ENCODE assay signal across 28 cellular contexts in genomic region chr19:18800079-18800478, GRCh38. TPM values are rescaled to one million over a fixed set of nuclear protein-coding genes. Genes with fewer than 3 reads are reported as not detected.
DNase-seq lines count a peak whose midpoint lies in the region; ATAC-seq, FAIRE-seq and TF ChIP-seq lines count a peak whose summit lies in the region.
"Had no signal": no experiment of that assay in that cellular context is flagged by ENCODE, and none has a peak within 500 bp of the region (broad histone marks: within the 10 kb centered on the region; RNA-seq: fewer than 3 reads in every experiment).

No MANE protein-coding gene starts in this region.

- no peaks in the 10 kb centered on the region for H4K20me1 ChIP-seq in HepG2 (ENCODE audit: insufficient read depth, low read length)
- H4K20me1 ChIP-seq in IMR-90 (ENCODE audit: insufficient read depth, low read length), result no peaks in the 10 kb centered on the region
- peaks cover 0 to 11% of the 10 kb centered on the region in 2 experiments for H4K20me1 ChIP-seq in H1 (replicated peaks in 1 of 2; ENCODE audit: control insufficient read depth in 1 of 2, insufficient read depth in 2 of 2, low read length in 2 of 2)

- no peaks in the 10 kb centered on the region for H3K79me1 ChIP-seq in IMR-90 (ENCODE audit: low read depth in 1 of 2, low read length in 2 of 2)
- no peaks in the 10 kb centered on the region for H3K79me1 ChIP-seq in H1 (ENCODE audit: low read depth, low read length)

- no peak overlapping the region for H3K9ac ChIP-seq in HepG2 (ENCODE audit: insufficient read depth, low read depth, low read length)
- H3K9ac ChIP-seq in IMR-90 (ENCODE audit: low read depth, low read length), result no peak overlapping the region
- no peak overlapping the region; a peak in 1 of 7 replicates for H3K9ac ChIP-seq in H1 (replicated peaks in 1 of 4; ENCODE audit: extremely low read depth in 1 of 4, low read depth in 3 of 4, low read length in 3 of 4)
- H3K9ac ChIP-seq: BLaER1 had no signal

- H3K14ac ChIP-seq in IMR-90 (replicated peaks; ENCODE audit: low read depth, low read length), result no peak overlapping the region
- no peak overlapping the region for H3K14ac ChIP-seq in H1 (ENCODE audit: insufficient read length)

- intact Hi-C loops in HepG2 (cut with micrococcal nuclease; ENCODE audit: unreplicated experiment), result no loop called here
- intact Hi-C loops in right lobe of liver (cut with DNase I), result no loop called here
- intact Hi-C loops in IMR-90 (cut with micrococcal nuclease), result no loop called here
- intact Hi-C loops in heart left ventricle (cut with DNase I), result no loop called here

- H3K79me2 ChIP-seq in HepG2 (ENCODE audit: insufficient read depth, low read length) (no peaks in the 10 kb centered on the region), H1 (ENCODE audit: control insufficient read depth in 1 of 2, insufficient read depth in 2 of 2, low read length in 2 of 2) (no peaks in the 10 kb centered on the region)

- TF ChIP-seq RAD21 in HepG2 (CRISPR knock-in tag; IDR thresholded peaks at IDR 0.05), result no peak
- TF ChIP-seq RAD21 in IMR-90 (IDR thresholded peaks at IDR 0.05; ENCODE audit: low read length), result no peak
- TF ChIP-seq RAD21 in H1 (IDR thresholded peaks at IDR 0.05 in 1 of 2, conservative IDR thresholded peaks at IDR 0.05 in 1 of 2; ENCODE audit: low read depth in 2 of 2, low read length in 2 of 2), result no peak

- H2BK5ac ChIP-seq in IMR-90 (ENCODE audit: low read depth, low read length, poor library complexity, severe bottlenecking) (peak overlapping the region; percentile 65), H1 (ENCODE audit: low read depth, low read length) (no peak overlapping the region)

- H4K91ac ChIP-seq in IMR-90 (ENCODE audit: insufficient read depth, low read depth, low read length) (no peak overlapping the region), H1 (replicated peaks; ENCODE audit: insufficient read length, low read length) (no peak overlapping the region)

- H3K4me2 ChIP-seq in HepG2 (ENCODE audit: low read depth, low read length) (no peak overlapping the region), IMR-90 (ENCODE audit: low read depth, low read length) (no peak overlapping the region), H1 (ENCODE audit: insufficient read depth in 1 of 2, low read depth in 2 of 2, low read length in 2 of 2) (no peak overlapping the region)
- H3K4me2 ChIP-seq: A549, BLaER1 had no signal

- H4K8ac ChIP-seq in IMR-90 (ENCODE audit: low read depth in 2 of 2, low read length in 2 of 2), result no peak overlapping the region
- H4K8ac ChIP-seq in H1 (ENCODE audit: extremely low read depth, insufficient read depth, low read length), result no peak overlapping the region

- H3K23me2 ChIP-seq in H1 (ENCODE audit: low read depth, low read length), result peaks cover 11% of the 10 kb centered on the region; the same call in 1 of the 2 replicates

- H3K27me3 ChIP-seq in HepG2 (ENCODE audit: control insufficient read depth in 1 of 2, insufficient read depth in 2 of 2, low read length in 2 of 2), result peaks cover 2 to 15% of the 10 kb centered on the region in 2 experiments; a peak in 3 of 5 replicates
- no peaks in the 10 kb centered on the region for H3K27me3 ChIP-seq in right lobe of liver
- H3K27me3 ChIP-seq in IMR-90 (ENCODE audit: control insufficient read depth, insufficient read depth, low read length), result peaks cover 46% of the 10 kb centered on the region
- H3K27me3 ChIP-seq in H1 (replicated peaks in 1 of 4; ENCODE audit: control insufficient read depth in 3 of 4, extremely low read depth in 1 of 4, insufficient read depth in 3 of 4, low read length in 3 of 4), result peaks cover 0 to 39% (median 26%) of the 10 kb centered on the region in 4 experiments; a peak in 6 of 7 replicates
- peaks cover 6 to 55% (median 20%) of the 10 kb centered on the region in 9 donors for H3K27me3 ChIP-seq in heart left ventricle

- H3K4me3 ChIP-seq in HepG2 (replicated peaks in 1 of 3; ENCODE audit: insufficient read depth in 1 of 3, low read depth in 2 of 3, low read length in 3 of 3), result no peak overlapping the region
- no peak overlapping the region for H3K4me3 ChIP-seq in right lobe of liver
- H3K4me3 ChIP-seq in IMR-90 (ENCODE audit: insufficient read depth, low read depth, low read length), result no peak overlapping the region
- no peak overlapping the region for H3K4me3 ChIP-seq in H1 (ENCODE audit: extremely low read depth in 1 of 4, insufficient read depth in 2 of 4, low read depth in 3 of 4, low read length in 4 of 4)
- H3K4me3 ChIP-seq in heart left ventricle, result no peak overlapping the region
- H3K4me3 ChIP-seq: A549, BLaER1, GM12878 had no signal

- H2AFZ ChIP-seq in HepG2 (ENCODE audit: low read length) (no peak overlapping the region), IMR-90 (replicated peaks; ENCODE audit: low read length, poor library complexity) (no peak overlapping the region), H1 (ENCODE audit: low read length) (no peak overlapping the region)

- H3K18ac ChIP-seq in IMR-90 (ENCODE audit: low read depth, low read length) (no peak overlapping the region), H1 (ENCODE audit: extremely low read depth, low read length) (no peak overlapping the region)

- no peak overlapping the region for H4K5ac ChIP-seq in IMR-90 (ENCODE audit: low read depth, low read length)
- H4K5ac ChIP-seq in H1 (ENCODE audit: insufficient read length, low read depth, low read length), result no peak overlapping the region

- H3K4ac ChIP-seq in IMR-90 (ENCODE audit: low read depth, low read length) (no peak overlapping the region), H1 (replicated peaks; ENCODE audit: insufficient read length, low read depth, low read length) (no peak overlapping the region)

- dilution Hi-C loops in IMR-90 (cut with HindIII; ENCODE audit: low sequenced_read_pairs, unreplicated experiment), result no loop called here

- no peak overlapping the region for H3K56ac ChIP-seq in IMR-90 (ENCODE audit: extremely low read depth, insufficient read depth, low read length)
- peak overlapping the region; percentile 91 for H3K56ac ChIP-seq in H1 (replicated peaks; ENCODE audit: insufficient read length, low read depth, low read length)

- H2AK9ac ChIP-seq in IMR-90 (replicated peaks; ENCODE audit: low read depth, low read length, poor library complexity), result no peak overlapping the region

- TF ChIP-seq CTCF in HepG2 (CRISPR knock-in tag; IDR thresholded peaks at IDR 0.05) (no peak), right lobe of liver (IDR thresholded peaks at IDR 0.05) (no peak), IMR-90 (conservative IDR thresholded peaks at IDR 0.05; ENCODE audit: low read depth, low read length) (no peak), H1 (IDR thresholded peaks at IDR 0.05; ENCODE audit: control extremely low read depth in 1 of 3, insufficient read depth in 1 of 3, low read depth in 1 of 3, low read length in 3 of 3) (no peak), heart left ventricle (IDR thresholded peaks at IDR 0.05) (no peak)

- TF ChIP-seq POLR2A in HepG2 (IDR thresholded peaks at IDR 0.05; ENCODE audit: insufficient read depth in 1 of 2, low read depth in 2 of 2, low read length in 2 of 2), result no peak
- no peak for TF ChIP-seq POLR2A in right lobe of liver (IDR thresholded peaks at IDR 0.05)
- no peak for TF ChIP-seq POLR2A in IMR-90 (IDR thresholded peaks at IDR 0.05; ENCODE audit: low read depth, low read length)
- no peak for TF ChIP-seq POLR2A in H1 (IDR thresholded peaks at IDR 0.05; ENCODE audit: control extremely low read depth in 1 of 2, low read depth in 2 of 2, low read length in 2 of 2)
- TF ChIP-seq POLR2A in heart left ventricle (IDR thresholded peaks at IDR 0.05), result no peak

- H3K36me3 ChIP-seq in HepG2 (replicated peaks in 1 of 2; ENCODE audit: control insufficient read depth in 1 of 2, insufficient read depth in 2 of 2, low read length in 2 of 2), result no peaks in the 10 kb centered on the region
- H3K36me3 ChIP-seq in right lobe of liver, result no peaks in the 10 kb centered on the region
- no peaks in the 10 kb centered on the region for H3K36me3 ChIP-seq in IMR-90 (ENCODE audit: control insufficient read depth, insufficient read depth, low read length)
- no peaks in the 10 kb centered on the region for H3K36me3 ChIP-seq in H1 (ENCODE audit: control insufficient read depth in 2 of 4, insufficient read depth in 4 of 4, low read length in 3 of 4)
- H3K36me3 ChIP-seq in heart left ventricle, result no peaks in the 10 kb centered on the region
- H3K36me3 ChIP-seq: BE2C, BLaER1 had no signal

- H3K9me1 ChIP-seq in IMR-90 (ENCODE audit: insufficient read depth, low read length), result no peaks in the 10 kb centered on the region

- CTCF ChIA-PET in HepG2 (lab: Yijun Ruan, JAX; ENCODE audit: low intra/inter-chr PET ratio, low total read pairs), result no interaction called here
- CTCF ChIA-PET in IMR-90 (lab: Yijun Ruan, JAX), result no interaction called here
- CTCF ChIA-PET in H1 (lab: Charles Lee; ENCODE audit: partially characterized antibody), result interaction anchor here (0.7 kb wide), 1 partner anchor 92 kb away, joined by 3 read pairs; no protein-coding TSS in a partner anchor

- H2BK120ac ChIP-seq in IMR-90 (ENCODE audit: low read depth, low read length) (no peak overlapping the region), H1 (replicated peaks; ENCODE audit: low read depth, low read length) (no peak overlapping the region)

- peaks cover 76% of the 10 kb centered on the region for H3K4me1 ChIP-seq in HepG2 (ENCODE audit: insufficient read depth, low read length)
- no peaks in the 10 kb centered on the region for H3K4me1 ChIP-seq in right lobe of liver
- H3K4me1 ChIP-seq in IMR-90 (ENCODE audit: control insufficient read depth, insufficient read depth, low read length), result no peaks in the 10 kb centered on the region
- peaks cover 0 to 2% (median 0%) of the 10 kb centered on the region in 4 experiments; a peak in 2 of 7 replicates for H3K4me1 ChIP-seq in H1 (replicated peaks in 1 of 4; ENCODE audit: control insufficient read depth in 3 of 4, insufficient read depth in 4 of 4, low read length in 3 of 4)
- peaks cover 0 to 8% (median 0%) of the 10 kb centered on the region in 12 donors for H3K4me1 ChIP-seq in heart left ventricle
- H3K4me1 ChIP-seq: A549, BE2C, BLaER1 had no signal

- ATAC-seq in HepG2, result no peak
- ATAC-seq in right lobe of liver, result no peak
- ATAC-seq in IMR-90 (ENCODE audit: low read depth), result no peak
- no peak for ATAC-seq in HG03095 (IDR thresholded peaks at IDR 0.05; ENCODE audit: unreplicated experiment)
- ATAC-seq in heart left ventricle, result no peak
- ATAC-seq: GM12878 had no signal

- H2BK15ac ChIP-seq in IMR-90 (ENCODE audit: low read depth, low read length) (no peak overlapping the region), H1 (ENCODE audit: low read length) (no peak overlapping the region)

- TF ChIP-seq EP300 in HepG2 (IDR thresholded peaks at IDR 0.05; ENCODE audit: low read depth in 2 of 2, low read length in 2 of 2), result no peak
- TF ChIP-seq EP300 in HepG2 (CRISPR knock-in tag; IDR thresholded peaks at IDR 0.05; ENCODE audit: borderline replicate concordance), result no peak
- TF ChIP-seq EP300 in H1 (IDR thresholded peaks at IDR 0.05; ENCODE audit: borderline replicate concordance in 1 of 2, low read depth in 2 of 2, low read length in 2 of 2), result no peak

- POLR2A ChIA-PET in HepG2 (lab: Yijun Ruan, JAX) (no interaction called here), IMR-90 (lab: Charles Lee; ENCODE audit: unreplicated experiment) (no interaction called here), H1 (lab: Charles Lee; ENCODE audit: partially characterized antibody) (interaction anchor here (0.6 to 1.6 kb wide), 3 partner anchors 11 to 98 kb away, joined by 3 to 4 read pairs (median 3); partner anchors contain the start of gene UPF1)

- no peak overlapping the region for H3K23ac ChIP-seq in IMR-90 (ENCODE audit: low read depth, low read length)
- H3K23ac ChIP-seq in H1 (ENCODE audit: insufficient read length), result no peak overlapping the region

- in situ Hi-C loops in HepG2 (cut with HindIII; ENCODE audit: extremely low pct_ligation_motif_present, low pct_unique_long_range_greater_than_20kb) (no loop called here), IMR-90 (cut with MboI; ENCODE audit: low sequenced_read_pairs) (no loop called here)

- BruUV-seq in HepG2 (replicated peaks; lab: Mats Ljungman, UMichigan), result no TSS peak
- BruUV-seq in IMR-90 (replicated peaks; lab: Mats Ljungman, UMichigan), result no TSS peak

- H3K27ac ChIP-seq in HepG2 (ENCODE audit: extremely low read length, insufficient read depth, low read length) (no peak overlapping the region), right lobe of liver (no peak overlapping the region), IMR-90 (ENCODE audit: insufficient read depth, low read length) (no peak overlapping the region), H1 (ENCODE audit: low read depth, low read length) (no peak overlapping the region), heart left ventricle (no peak overlapping the region)
- H3K27ac ChIP-seq: 22Rv1, A549, BLaER1 had no signal

- H2BK20ac ChIP-seq in IMR-90 (ENCODE audit: low read depth, low read length), result no peak overlapping the region
- no peak overlapping the region for H2BK20ac ChIP-seq in H1 (ENCODE audit: low read length)

- FAIRE-seq in HepG2 (lab: Jason Lieb, UNC) (no peak), H1 (lab: Jason Lieb, UNC) (no peak)
- FAIRE-seq: A549, GM12878, GM12892, GM18507 had no signal

- no peak overlapping the region for H2BK12ac ChIP-seq in H1 (ENCODE audit: low read depth, low read length)

- no peaks in the 10 kb centered on the region for H3K9me3 ChIP-seq in HepG2 (ENCODE audit: low read length)
- no peaks in the 10 kb centered on the region for H3K9me3 ChIP-seq in right lobe of liver
- peaks cover 9% of the 10 kb centered on the region; the same call in 1 of the 2 replicates for H3K9me3 ChIP-seq in IMR-90 (ENCODE audit: control insufficient read depth, insufficient read depth, low read length)
- no peaks in the 10 kb centered on the region for H3K9me3 ChIP-seq in H1 (ENCODE audit: insufficient read depth in 2 of 2, low read depth in 1 of 2, low read length in 1 of 2)
- no peaks in the 10 kb centered on the region for H3K9me3 ChIP-seq in heart left ventricle
- H3K9me3 ChIP-seq: A549, BE2C, BLaER1 had no signal

- H2AK5ac ChIP-seq in IMR-90 (ENCODE audit: low read depth, low read length) (no peak overlapping the region), H1 (ENCODE audit: low read depth, low read length) (no peak overlapping the region)

- no peak for DNase-seq in HepG2 (ENCODE audit: low spot score)
- DNase-seq in right lobe of liver, result no peak
- DNase-seq in IMR-90, result no peak
- no peak for DNase-seq in H1 (ENCODE audit: low read depth in 1 of 2, low spot score in 2 of 2)
- no peak for DNase-seq in AG20443 (ENCODE audit: low spot score)
- no peak for DNase-seq in heart left ventricle
- DNase-seq: BE2C; CD4-positive, alpha-beta memory T cell; CD4-positive, CD25-positive, alpha-beta regulatory T cell; CD8-positive, alpha-beta memory T cell; COR-L47; DMS 273 treated with DMSO at 0.1 percent for 48 hours; DMS153; DMS53; DMS79; DND-41; EL; GDM1 had no signal

RNA-seq across cellular contexts. Expression of gene COMP, which starts 9.0 kb away (rescaled TPM):
- total RNA-seq in HepG2 (2016; rRNA removed; fragmentation: Illumina TruSeq; extraction: Trizol) (0.04 TPM in 1 of 2 replicates, not detected in the other), right lobe of liver (under 1 TPM in 2 of 6 experiments, not detected in 4; 0.11 to 0.31 TPM), IMR-90 (2012; rRNA removed) (under 0.01 TPM in 2 replicates), heart left ventricle (1 to 10 TPM in 3 of 9 donors, under 1 TPM in 5, not detected in 1; 0.16 to 2.7 (median 0.60) TPM)
- not detected in 2 replicates for total RNA-seq in HepG2 (2016; cell fraction: cytosol; rRNA removed; fragmentation: Illumina TruSeq; extraction: Trizol; ENCODE audit: low read depth)
- 0.04 TPM in 1 of 2 replicates, not detected in the other for total RNA-seq in HepG2 (2016; cell fraction: insoluble cytoplasmic fraction; rRNA removed; fragmentation: Illumina TruSeq; extraction: Trizol)
- total RNA-seq in HepG2 (2016; cell fraction: membrane; rRNA removed; fragmentation: Illumina TruSeq; extraction: Trizol), result not detected in 2 replicates
- total RNA-seq in HepG2 (2016; cell fraction: nucleus; rRNA removed; fragmentation: Illumina TruSeq; extraction: Trizol), result not detected in 2 replicates
- polyA plus RNA-seq in HepG2 (2011; rRNA removed) (0.13 and 0.16 TPM in 2 replicates), IMR-90 (2012; rRNA removed) (0.34 and 0.43 TPM in 2 replicates), H1 (2011; rRNA removed) (0.17 and 0.35 TPM in 2 replicates), heart left ventricle (under 1 TPM; 0.11 to 0.53 TPM)
- polyA plus RNA-seq in HepG2 (2011; cell fraction: cytosol; rRNA removed), result 0.16 and 0.19 TPM in 2 replicates
- polyA plus RNA-seq in HepG2 (2011; cell fraction: nucleus; rRNA removed), result 0.23 and 0.37 TPM in 2 replicates
- polyA plus RNA-seq in HepG2 (2012), result 0.36 and 0.49 TPM in 2 replicates
- polyA plus RNA-seq in HepG2 (2016; cell fraction: cytosol; fragmentation: Illumina TruSeq; extraction: Trizol; ENCODE audit: low read depth), result not detected in 2 replicates
- polyA plus RNA-seq in HepG2 (2016; cell fraction: insoluble cytoplasmic fraction; fragmentation: Illumina TruSeq; extraction: Trizol; ENCODE audit: low read depth), result not detected in 2 replicates
- polyA plus RNA-seq in HepG2 (2016; cell fraction: membrane; fragmentation: Illumina TruSeq; extraction: Trizol; ENCODE audit: low read depth), result 0.08 TPM in 1 of 2 replicates, not detected in the other
- polyA plus RNA-seq in HepG2 (2016; cell fraction: nucleus; fragmentation: Illumina TruSeq; extraction: Trizol; ENCODE audit: insufficient read depth, low read depth), result 0.31 and 0.66 TPM in 2 replicates
- not detected in 2 replicates for polyA minus RNA-seq in HepG2 (2011; rRNA and poly(A)+ RNA removed; ENCODE audit: low replicate concordance)
- not detected in 2 replicates for polyA minus RNA-seq in HepG2 (2011; cell fraction: cytosol; rRNA and poly(A)+ RNA removed)
- polyA minus RNA-seq in HepG2 (2011; cell fraction: nucleus; rRNA and poly(A)+ RNA removed), result not detected in 2 replicates
- polyA plus RNA-seq in IMR-90 (2012; cell fraction: cytosol; rRNA removed), result 0.16 and 0.34 TPM in 2 replicates
- 0.17 and 0.36 TPM in 2 replicates for polyA plus RNA-seq in IMR-90 (2012; cell fraction: nucleus; rRNA removed; ENCODE audit: low replicate concordance)
- 0.17 and 0.25 TPM in 2 replicates for total RNA-seq in H1 (2021; fragmentation: NEBNext Ultra II Directional; extraction: Animal tissue kit (Norgen Biotek cat#: 25700))
- 0.37 TPM for polyA plus RNA-seq in H1 (2011; cell fraction: cytosol; rRNA removed)
- 0.91 TPM for polyA plus RNA-seq in H1 (2011; cell fraction: nucleus; rRNA removed)
- polyA plus RNA-seq in H1 (2012, experiment 1 of 2), result 0.09 to 0.24 TPM (median 0.16 TPM) in 3 of 4 replicates, not detected in the other
- polyA plus RNA-seq in H1 (2012, experiment 2 of 2), result 0.09 TPM
- 0.16 TPM for polyA plus RNA-seq in H1 (2013, experiment 1 of 2)
- polyA plus RNA-seq in H1 (2013, experiment 2 of 2), result 0.15 TPM
- polyA minus RNA-seq in H1 (2011; rRNA and poly(A)+ RNA removed), result 0.19 and 0.29 TPM in 2 replicates
- polyA minus RNA-seq in H1 (2011; cell fraction: cytosol; rRNA and poly(A)+ RNA removed), result not detected
- not detected for polyA minus RNA-seq in H1 (2011; cell fraction: nucleus; rRNA and poly(A)+ RNA removed)
- total RNA-seq: A172; CD4-positive, alpha-beta memory T cell; CD4-positive, CD25-positive, alpha-beta regulatory T cell; CD8-positive, alpha-beta memory T cell; Daoy; GM12878 had no signal
- polyA plus RNA-seq: A549; CD14-positive monocyte; CD4-positive, alpha-beta memory T cell; CD4-positive, CD25-positive, alpha-beta regulatory T cell; CD8-positive, alpha-beta memory T cell had no signal

RNA-seq across cellular contexts. Expression of gene UPF1, which starts 31.7 kb away (rescaled TPM):
- total RNA-seq in HepG2 (2016; rRNA removed; fragmentation: Illumina TruSeq; extraction: Trizol), result 37.3 and 41.8 TPM in 2 replicates
- total RNA-seq in HepG2 (2016; cell fraction: cytosol; rRNA removed; fragmentation: Illumina TruSeq; extraction: Trizol; ENCODE audit: low read depth), result 12.2 and 13.8 TPM in 2 replicates
- 29.5 and 44.5 TPM in 2 replicates for total RNA-seq in HepG2 (2016; cell fraction: insoluble cytoplasmic fraction; rRNA removed; fragmentation: Illumina TruSeq; extraction: Trizol)
- total RNA-seq in HepG2 (2016; cell fraction: membrane; rRNA removed; fragmentation: Illumina TruSeq; extraction: Trizol), result 18.3 and 21.1 TPM in 2 replicates
- 36.9 and 43.6 TPM in 2 replicates for total RNA-seq in HepG2 (2016; cell fraction: nucleus; rRNA removed; fragmentation: Illumina TruSeq; extraction: Trizol)
- 16.9 and 23.1 TPM in 2 replicates for polyA plus RNA-seq in HepG2 (2011; rRNA removed)
- 11.8 and 14.9 TPM in 2 replicates for polyA plus RNA-seq in HepG2 (2011; cell fraction: cytosol; rRNA removed)
- polyA plus RNA-seq in HepG2 (2011; cell fraction: nucleus; rRNA removed), result 81.5 and 87.6 TPM in 2 replicates
- 32.0 and 33.3 TPM in 2 replicates for polyA plus RNA-seq in HepG2 (2012)
- polyA plus RNA-seq in HepG2 (2016; cell fraction: cytosol; fragmentation: Illumina TruSeq; extraction: Trizol; ENCODE audit: low read depth), result 5.5 and 6.1 TPM in 2 replicates
- polyA plus RNA-seq in HepG2 (2016; cell fraction: insoluble cytoplasmic fraction; fragmentation: Illumina TruSeq; extraction: Trizol; ENCODE audit: low read depth), result 29.2 and 42.1 TPM in 2 replicates
- polyA plus RNA-seq in HepG2 (2016; cell fraction: membrane; fragmentation: Illumina TruSeq; extraction: Trizol; ENCODE audit: low read depth), result 9.6 and 10.6 TPM in 2 replicates
- 67.1 and 73.6 TPM in 2 replicates for polyA plus RNA-seq in HepG2 (2016; cell fraction: nucleus; fragmentation: Illumina TruSeq; extraction: Trizol; ENCODE audit: insufficient read depth, low read depth)
- 65.4 and 85.0 TPM in 2 replicates for polyA minus RNA-seq in HepG2 (2011; rRNA and poly(A)+ RNA removed; ENCODE audit: low replicate concordance)
- polyA minus RNA-seq in HepG2 (2011; cell fraction: cytosol; rRNA and poly(A)+ RNA removed), result 39.4 and 46.0 TPM in 2 replicates
- polyA minus RNA-seq in HepG2 (2011; cell fraction: nucleus; rRNA and poly(A)+ RNA removed), result 47.6 and 69.0 TPM in 2 replicates
- 10 to 100 TPM; 34.0 to 61.0 (median 41.3) TPM for total RNA-seq in right lobe of liver
- 31.2 and 31.4 TPM in 2 replicates for total RNA-seq in IMR-90 (2012; rRNA removed)
- polyA plus RNA-seq in IMR-90 (2012; rRNA removed), result 39.2 and 50.3 TPM in 2 replicates
- polyA plus RNA-seq in IMR-90 (2012; cell fraction: cytosol; rRNA removed), result 19.9 and 28.2 TPM in 2 replicates
- polyA plus RNA-seq in IMR-90 (2012; cell fraction: nucleus; rRNA removed; ENCODE audit: low replicate concordance), result 76.6 and 116 TPM in 2 replicates
- total RNA-seq in H1 (2021; fragmentation: NEBNext Ultra II Directional; extraction: Animal tissue kit (Norgen Biotek cat#: 25700)), result 62.0 and 64.6 TPM in 2 replicates
- polyA plus RNA-seq in H1 (2011; rRNA removed), result 46.4 and 77.0 TPM in 2 replicates
- polyA plus RNA-seq in H1 (2011; cell fraction: cytosol; rRNA removed), result 21.2 TPM
- 103 TPM for polyA plus RNA-seq in H1 (2011; cell fraction: nucleus; rRNA removed)
- 27.7 to 47.4 TPM (median 46.0 TPM) in 4 replicates for polyA plus RNA-seq in H1 (2012, experiment 1 of 2)
- 32.1 TPM for polyA plus RNA-seq in H1 (2012, experiment 2 of 2)
- 28.2 TPM for polyA plus RNA-seq in H1 (2013, experiment 1 of 2)
- 27.5 TPM for polyA plus RNA-seq in H1 (2013, experiment 2 of 2)
- polyA minus RNA-seq in H1 (2011; rRNA and poly(A)+ RNA removed), result 70.9 and 84.6 TPM in 2 replicates
- 56.1 TPM for polyA minus RNA-seq in H1 (2011; cell fraction: cytosol; rRNA and poly(A)+ RNA removed)
- 58.3 TPM for polyA minus RNA-seq in H1 (2011; cell fraction: nucleus; rRNA and poly(A)+ RNA removed)
- 10 to 100 TPM; 27.5 to 84.4 (median 40.2) TPM for total RNA-seq in heart left ventricle
- polyA plus RNA-seq in heart left ventricle, result 10 to 100 TPM; 33.4 to 34.3 TPM
